Comparison of ENCODE assay signal across 21 cellular contexts in genomic region chr12:2271961-2272360, GRCh38.
A peak's percentile ranks its signal among the peaks of the same experiment; 100 is the strongest.
DNase-seq lines count a peak whose midpoint lies in the region; ATAC-seq, FAIRE-seq and TF ChIP-seq lines count a peak whose summit lies in the region.
"Had no signal": no experiment of that assay in that cellular context is flagged by ENCODE, and none has a peak within 500 bp of the region (broad histone marks: within the 10 kb centered on the region; RNA-seq: fewer than 3 reads in every experiment).

No MANE protein-coding gene starts in this region.

- H3K4me3 Mint-ChIP-seq in memory B cell: no peak overlapping the region
- H3K4me3 Mint-ChIP-seq in osteocyte (ENCODE audit: unreplicated experiment): no peak overlapping the region
- H3K4me3 Mint-ChIP-seq: CD8-positive, alpha-beta T cell; IgD-negative memory B cell had no signal

- H3K4me1 ChIP-seq in left ventricle myocardium inferior: peaks cover 78% of the 10 kb centered on the region

- no peak overlapping the region for H3K4me3 ChIP-seq in left ventricle myocardium inferior
- no peak overlapping the region for H3K4me3 ChIP-seq in lower leg skin (ENCODE audit: low read depth, poor library complexity, severe bottlenecking)
- H3K4me3 ChIP-seq: BLaER1 treated with 17β-estradiol and CSF1 and Interleukin-3, amounts not matched to agents 10 nM and 100 nM had no signal

- H3K36me3 ChIP-seq in left ventricle myocardium inferior: no peaks in the 10 kb centered on the region
- H3K36me3 ChIP-seq: BLaER1 treated with 17β-estradiol and CSF1 and Interleukin-3, amounts not matched to agents 10 nM and 100 nM had no signal

- intact Hi-C loops in left ventricle myocardium inferior (cut with micrococcal nuclease) (no loop called here), Right ventricle myocardium inferior (cut with DNase I) (loop anchor here (5.0 kb wide), 1 partner anchor 90 kb away; no protein-coding TSS in a partner anchor), lower leg skin (cut with DNase I; ENCODE audit: low total_unique reads) (no loop called here)

- H3K9me3 Mint-ChIP-seq in memory B cell (no peaks in the 10 kb centered on the region), osteocyte (ENCODE audit: unreplicated experiment) (no peaks in the 10 kb centered on the region)
- H3K9me3 Mint-ChIP-seq: CD8-positive, alpha-beta T cell; IgD-negative memory B cell had no signal

- DNase-seq in left ventricle myocardium inferior (no peak), Right ventricle myocardium inferior (ENCODE audit: missing footprints) (no peak), memory B cell (ENCODE audit: low spot score in 2 of 2) (no peak), osteocyte (ENCODE audit: extremely low spot score, unreplicated experiment) (no peak), urothelium cell line (ENCODE audit: low spot score) (no peak), NCI-H2107 (lab: John Stamatoyannopoulos, UW) (no peak), lower leg skin (ENCODE audit: low spot score in 2 of 2) (no peak)
- DNase-seq: 8988T; Calu3; CD8-positive, alpha-beta T cell; GF-D8; NCI-H1694; NCI-H2081 treated with DMSO at 0.1 percent for 48 hours; NCI-H446; NCI-H526; OCI-M1 had no signal

- ATAC-seq in Right ventricle myocardium inferior (no peak), memory B cell (ENCODE audit: low read depth) (no peak), GM21515 (IDR thresholded peaks at IDR 0.05; ENCODE audit: unreplicated experiment) (no peak)
- ATAC-seq: CD8-positive, alpha-beta T cell had no signal

- H3K27me3 Mint-ChIP-seq in memory B cell: peaks cover 6% of the 10 kb centered on the region
- H3K27me3 Mint-ChIP-seq in osteocyte (ENCODE audit: unreplicated experiment): no peaks in the 10 kb centered on the region
- H3K27me3 Mint-ChIP-seq: IgD-negative memory B cell had no signal

- WGBS in lower leg skin, 2 donors: 71 to 82% methylated on average over 4 of the region's 4 CpGs

- peak overlapping the region; percentile 30 for H3K27ac ChIP-seq in left ventricle myocardium inferior (replicated peaks)
- H3K27ac ChIP-seq: BLaER1 treated with 17β-estradiol and CSF1 and Interleukin-3, amounts not matched to agents 10 nM and 100 nM had no signal

- H3K4me1 Mint-ChIP-seq in memory B cell (no peaks in the 10 kb centered on the region), osteocyte (ENCODE audit: unreplicated experiment) (peaks cover 35% of the 10 kb centered on the region)
- H3K4me1 Mint-ChIP-seq: IgD-negative memory B cell had no signal

- no peaks in the 10 kb centered on the region for H3K9me3 ChIP-seq in left ventricle myocardium inferior (replicated peaks)
- H3K9me3 ChIP-seq: BLaER1 treated with 17β-estradiol and CSF1 and Interleukin-3, amounts not matched to agents 10 nM and 100 nM had no signal

- no peaks in the 10 kb centered on the region for H3K36me3 Mint-ChIP-seq in memory B cell
- H3K36me3 Mint-ChIP-seq in osteocyte (ENCODE audit: unreplicated experiment): peaks cover 2% of the 10 kb centered on the region
- H3K36me3 Mint-ChIP-seq: CD8-positive, alpha-beta T cell; IgD-negative memory B cell had no signal

- no peak for FAIRE-seq in urothelium cell line (lab: Jason Lieb, UNC)
- FAIRE-seq: GM19239, RCC 7860 had no signal

- H3K27me3 ChIP-seq in left ventricle myocardium inferior (ENCODE audit: low read depth): no peaks in the 10 kb centered on the region
- H3K27me3 ChIP-seq: BLaER1 treated with 17β-estradiol and CSF1 and Interleukin-3, amounts not matched to agents 10 nM and 100 nM had no signal

- H3K27ac Mint-ChIP-seq in memory B cell: peak overlapping the region; percentile 5
- H3K27ac Mint-ChIP-seq in osteocyte (ENCODE audit: unreplicated experiment): peak overlapping the region; percentile 66
- H3K27ac Mint-ChIP-seq: CD8-positive, alpha-beta T cell; IgD-negative memory B cell had no signal

- no peak for TF ChIP-seq CTCF in left ventricle myocardium inferior (IDR thresholded peaks at IDR 0.05; ENCODE audit: borderline replicate concordance)
- no peak for TF ChIP-seq CTCF in osteocyte (IDR thresholded peaks at IDR 0.05)
- TF ChIP-seq CTCF in lower leg skin (IDR thresholded peaks at IDR 0.05): no peak

- no peak for TF ChIP-seq POLR2A in lower leg skin (IDR thresholded peaks at IDR 0.05)
